Comparison of ENCODE assay signal across 11 cellular contexts in the genomic region with DNA sequence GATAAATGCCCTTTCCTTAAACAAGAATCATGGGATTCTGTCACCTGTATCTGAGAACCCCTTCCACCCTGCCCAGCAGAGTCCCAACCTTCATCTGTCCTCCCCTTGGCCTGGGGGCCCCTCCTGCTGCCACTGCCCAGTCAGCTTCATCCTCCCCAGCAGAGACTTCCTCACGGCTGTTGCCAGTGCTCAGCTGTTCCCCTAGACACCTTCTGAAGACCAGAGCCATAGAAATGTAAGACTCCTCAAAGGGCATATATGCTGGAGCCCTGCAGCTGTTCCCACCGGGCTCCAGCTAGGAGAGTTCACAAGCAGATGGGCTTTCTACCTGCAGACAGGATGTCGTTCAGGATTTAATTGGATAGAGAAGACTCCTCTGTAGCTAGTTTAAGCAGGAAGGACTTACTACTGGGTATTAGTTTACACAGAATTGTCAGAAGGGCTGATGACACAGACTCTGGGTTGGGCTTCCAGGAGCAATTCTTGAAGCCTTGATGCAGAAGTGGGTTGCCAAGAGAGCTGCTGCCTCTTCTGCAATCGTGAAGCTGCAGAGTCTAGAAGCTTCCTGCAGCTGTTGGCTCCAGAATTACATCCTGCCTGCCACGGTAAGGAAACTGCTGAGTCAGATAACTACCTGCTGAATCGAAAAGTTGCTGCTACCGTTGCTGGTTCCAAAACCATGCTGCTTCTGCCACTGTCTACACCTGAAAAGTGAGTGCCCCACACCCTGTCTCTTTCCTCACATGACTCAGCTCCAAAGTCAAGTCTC. TPM values are rescaled to one million over a fixed set of nuclear protein-coding genes. Genes with fewer than 3 reads are reported as not detected.
DNase-seq lines count a peak whose midpoint lies in the region; ATAC-seq and TF ChIP-seq lines count a peak whose summit lies in the region.
"Had no signal": no experiment of that assay in that cellular context is flagged by ENCODE, and none has a peak within 500 bp of the region (broad histone marks: within the 10 kb centered on the region; RNA-seq: fewer than 3 reads in every experiment).

No MANE protein-coding gene starts in this region.

- CTCF ChIA-PET in WTC11 (lab: Charles Lee) = interaction anchor here (0.6 to 1.6 kb wide), 6 partner anchors 9 to 193 kb away, joined by 3 to 4 read pairs (median 3); no protein-coding TSS in a partner anchor

- H3K4me3 ChIP-seq in MG63 (no peak overlapping the region), gastroesophageal sphincter (no peak overlapping the region)

- peaks cover 15% of the 10 kb centered on the region for H3K4me1 Mint-ChIP-seq in WTC11

- no peak for TF ChIP-seq EP300 in gastroesophageal sphincter (IDR thresholded peaks at IDR 0.05)

- H3K27ac Mint-ChIP-seq in WTC11 = peak overlapping the region; percentile 1; the same call in 1 of the 2 replicates

- peaks cover 4% of the 10 kb centered on the region; the same call in 1 of the 2 replicates for H3K27me3 Mint-ChIP-seq in WTC11 (ENCODE audit: low read depth)

- DNase-seq in DMS153 treated with DMSO at 0.1 percent for 48 hours (lab: John Stamatoyannopoulos, UW; ENCODE audit: unreplicated experiment) = peak; percentile 35
- peak; percentile 66 for DNase-seq in MG63
- no peak for DNase-seq in WTC11 (ENCODE audit: low spot score)
- DNase-seq in iris pigment epithelial cell (ENCODE audit: low read depth) = peak; percentile 62
- no peak for DNase-seq in NCI-H1694 treated with DMSO at 0.1 percent for 48 hours (lab: John Stamatoyannopoulos, UW)
- DNase-seq in NCI-H446 (lab: John Stamatoyannopoulos, UW) = no peak

- no peaks in the 10 kb centered on the region for H3K36me3 Mint-ChIP-seq in WTC11

- peaks cover 0 to 4% (median 0%) of the 10 kb centered on the region in 3 donors for H3K4me1 ChIP-seq in gastroesophageal sphincter

- H3K4me3 Mint-ChIP-seq in WTC11 = no peak overlapping the region

- H3K9me3 ChIP-seq in MG63 (no peaks in the 10 kb centered on the region), gastroesophageal sphincter (no peaks in the 10 kb centered on the region)

- H3K27me3 ChIP-seq in MG63 = no peaks in the 10 kb centered on the region
- peaks cover 59% of the 10 kb centered on the region for H3K27me3 ChIP-seq in gastroesophageal sphincter

- POLR2A ChIA-PET in WTC11 (lab: Charles Lee) = no interaction called here

- no peak for TF ChIP-seq CTCF in WTC11 (IDR thresholded peaks at IDR 0.05)
- TF ChIP-seq CTCF in gastroesophageal sphincter (IDR thresholded peaks at IDR 0.05) = no peak

- TF ChIP-seq POLR2A in gastroesophageal sphincter (IDR thresholded peaks at IDR 0.05) = no peak

- H3K27ac ChIP-seq in gastroesophageal sphincter = no peak overlapping the region
- H3K27ac ChIP-seq: RWPE1 had no signal

- 33 to 46% methylated on average over 1 to 3 of the region's 7 CpGs for WGBS in gastroesophageal sphincter (ENCODE audit: low coverage in 1 of 2), 2 donors

- H3K36me3 ChIP-seq in MG63 (no peaks in the 10 kb centered on the region), gastroesophageal sphincter (no peaks in the 10 kb centered on the region)

- peaks cover 6% of the 10 kb centered on the region for H3K9me3 Mint-ChIP-seq in WTC11

- ATAC-seq in WTC11 = no peak
- no peak for ATAC-seq in gastroesophageal sphincter
- ATAC-seq in HG02763 (IDR thresholded peaks at IDR 0.05; ENCODE audit: unreplicated experiment) = no peak

TF ChIP-seq in WTC11, 78 proteins besides CTCF, POLR2A, EP300 and RAD21:
- TF ChIP-seq, protein P1, sequence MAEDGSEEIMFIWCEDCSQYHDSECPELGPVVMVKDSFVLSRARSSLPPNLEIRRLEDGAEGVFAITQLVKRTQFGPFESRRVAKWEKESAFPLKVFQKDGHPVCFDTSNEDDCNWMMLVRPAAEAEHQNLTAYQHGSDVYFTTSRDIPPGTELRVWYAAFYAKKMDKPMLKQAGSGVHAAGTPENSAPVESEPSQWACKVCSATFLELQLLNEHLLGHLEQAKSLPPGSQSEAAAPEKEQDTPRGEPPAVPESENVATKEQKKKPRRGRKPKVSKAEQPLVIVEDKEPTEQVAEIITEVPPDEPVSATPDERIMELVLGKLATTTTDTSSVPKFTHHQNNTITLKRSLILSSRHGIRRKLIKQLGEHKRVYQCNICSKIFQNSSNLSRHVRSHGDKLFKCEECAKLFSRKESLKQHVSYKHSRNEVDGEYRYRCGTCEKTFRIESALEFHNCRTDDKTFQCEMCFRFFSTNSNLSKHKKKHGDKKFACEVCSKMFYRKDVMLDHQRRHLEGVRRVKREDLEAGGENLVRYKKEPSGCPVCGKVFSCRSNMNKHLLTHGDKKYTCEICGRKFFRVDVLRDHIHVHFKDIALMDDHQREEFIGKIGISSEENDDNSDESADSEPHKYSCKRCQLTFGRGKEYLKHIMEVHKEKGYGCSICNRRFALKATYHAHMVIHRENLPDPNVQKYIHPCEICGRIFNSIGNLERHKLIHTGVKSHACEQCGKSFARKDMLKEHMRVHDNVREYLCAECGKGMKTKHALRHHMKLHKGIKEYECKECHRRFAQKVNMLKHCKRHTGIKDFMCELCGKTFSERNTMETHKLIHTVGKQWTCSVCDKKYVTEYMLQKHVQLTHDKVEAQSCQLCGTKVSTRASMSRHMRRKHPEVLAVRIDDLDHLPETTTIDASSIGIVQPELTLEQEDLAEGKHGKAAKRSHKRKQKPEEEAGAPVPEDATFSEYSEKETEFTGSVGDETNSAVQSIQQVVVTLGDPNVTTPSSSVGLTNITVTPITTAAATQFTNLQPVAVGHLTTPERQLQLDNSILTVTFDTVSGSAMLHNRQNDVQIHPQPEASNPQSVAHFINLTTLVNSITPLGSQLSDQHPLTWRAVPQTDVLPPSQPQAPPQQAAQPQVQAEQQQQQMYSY (CRISPR knock-in tag; IDR thresholded peaks at IDR 0.05) = no peak
- TF ChIP-seq, protein P2, sequence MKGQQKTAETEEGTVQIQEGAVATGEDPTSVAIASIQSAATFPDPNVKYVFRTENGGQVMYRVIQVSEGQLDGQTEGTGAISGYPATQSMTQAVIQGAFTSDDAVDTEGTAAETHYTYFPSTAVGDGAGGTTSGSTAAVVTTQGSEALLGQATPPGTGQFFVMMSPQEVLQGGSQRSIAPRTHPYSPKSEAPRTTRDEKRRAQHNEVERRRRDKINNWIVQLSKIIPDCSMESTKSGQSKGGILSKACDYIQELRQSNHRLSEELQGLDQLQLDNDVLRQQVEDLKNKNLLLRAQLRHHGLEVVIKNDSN (CRISPR knock-in tag; IDR thresholded peaks at IDR 0.05) = no peak
- TF ChIP-seq RELA (CRISPR knock-in tag; IDR thresholded peaks at IDR 0.05; ENCODE audit: borderline replicate concordance) (no peak), SMAD4 (CRISPR knock-in tag; IDR thresholded peaks at IDR 0.05) (no peak), TCF7 (CRISPR knock-in tag; IDR thresholded peaks at IDR 0.05; ENCODE audit: low read depth) (no peak)

RNA-seq across cellular contexts. Expression of a gene that starts 57.1 kb away (rescaled TPM):
- not detected in 2 replicates for total RNA-seq in MG63 (2014; rRNA removed; shearing (Covaris generic); ENCODE audit: low replicate concordance)
- total RNA-seq in WTC11 (2021) (not detected in 3 replicates), gastroesophageal sphincter (not detected)
- total RNA-seq: activated naive CD4-positive, alpha-beta T cell treated with anti-CD3 and anti-CD28 coated beads, Interleukin-2, amount 50 U/mL, for 72 hours; kidney epithelial cell had no signal

Comparison
In these comparisons a context has a peak if more than half of its experiments do, and no peak if none do; other contexts are left out.
1. DNase-seq: peak in DMS153 treated with DMSO at 0.1 percent for 48 hours (single experiment), MG63 (single experiment) and iris pigment epithelial cell (single experiment); none in WTC11 (single experiment), NCI-H1694 treated with DMSO at 0.1 percent for 48 hours (single experiment) and NCI-H446 (0 of 2).